Comparison of ENCODE assay signal across 7 cellular contexts in genomic region chr18:50009772-50010171, GRCh38.
A peak's percentile ranks its signal among the peaks of the same experiment; 100 is the strongest.
DNase-seq lines count a peak whose midpoint lies in the region; TF ChIP-seq lines count a peak whose summit lies in the region.

No MANE protein-coding gene starts in this region.

- intact Hi-C loops in breast epithelium (cut with DNase I; ENCODE audit: low total_unique reads): no loop called here

- no peaks in the 10 kb centered on the region for H3K27me3 ChIP-seq in breast epithelium

- no peaks in the 10 kb centered on the region for H3K9me3 ChIP-seq in breast epithelium

- POLR2A ChIA-PET in HEK293T (lab: Yijun Ruan, JAX): no interaction called here

- DNase-seq in GM12864 (ENCODE audit: low read depth) (peak; percentile 26), HEK293T (ENCODE audit: extremely low spot score) (peak; percentile 40), NCI-H1105 (lab: John Stamatoyannopoulos, UW) (peak; percentile 59), T follicular helper cell (ENCODE audit: low read depth) (peak; percentile 5), breast epithelium (ENCODE audit: low spot score in 2 of 2) (peak in 1 of 2 donors; percentile 22), left kidney (ENCODE audit: low read depth, low spot score) (peak; percentile 74)
- DNase-seq in stimulated activated CD8-positive, alpha-beta memory T cell treated with anti-CD3 and anti-CD28 coated beads, Interleukin-4, amount 100 ng/mL, for 4 hours (ENCODE audit: low read depth in 2 of 2, low spot score in 1 of 2): peak; percentile 0 to 4

- H3K36me3 ChIP-seq in breast epithelium: no peaks in the 10 kb centered on the region

- CTCF ChIA-PET in HEK293T (lab: Yijun Ruan, JAX): no interaction called here

- H3K4me1 ChIP-seq in breast epithelium: peaks cover 0 to 4% of the 10 kb centered on the region in 2 donors

- no peak for TF ChIP-seq POLR2A in breast epithelium (IDR thresholded peaks at IDR 0.05)

- TF ChIP-seq CTCF in GM12864 (IDR thresholded peaks at IDR 0.05; ENCODE audit: low read depth, low read length, missing control alignments): peak; percentile 79
- TF ChIP-seq CTCF in breast epithelium (IDR thresholded peaks at IDR 0.05): peak in 2 of 3 donors; percentile 30 to 63

- no peak overlapping the region for H3K4me3 ChIP-seq in GM12864 (ENCODE audit: low read depth, low read length)
- no peak overlapping the region for H3K4me3 ChIP-seq in breast epithelium

- H3K27ac ChIP-seq in breast epithelium: no peak overlapping the region

TF ChIP-seq in HEK293T, 16 proteins besides CTCF, POLR2A, EP300 and RAD21:
- no peak for TF ChIP-seq SUZ12 (IDR thresholded peaks at IDR 0.05)
- TF ChIP-seq TARDBP (IDR thresholded peaks at IDR 0.05): no peak
- no peak for TF ChIP-seq FOXA1 (IDR thresholded peaks at IDR 0.05)
TF ChIP-seq in HEK293T: peak in this region for 0.
